In genomic region chr1:27885620-27886352, GRCh38 we compare ENCODE assay signal across 1 cellular context.
TF ChIP-seq lines count a peak whose summit lies in the region.

No MANE protein-coding gene starts in this region.

TF ChIP-seq in IMR-90, 13 proteins besides CTCF, POLR2A, EP300 and RAD21 (continued from another document):
- TF ChIP-seq MXI1 (IDR thresholded peaks at IDR 0.05; ENCODE audit: borderline replicate concordance, low read depth, low read length): no peak
- no peak for TF ChIP-seq BHLHE40 (IDR thresholded peaks at IDR 0.05; ENCODE audit: low read depth, low read length)
- TF ChIP-seq RFX5 (IDR thresholded peaks at IDR 0.05; ENCODE audit: low read depth, low read length): no peak
- TF ChIP-seq MAZ (IDR thresholded peaks at IDR 0.05; ENCODE audit: borderline replicate concordance, low read depth, low read length): no peak
- no peak for TF ChIP-seq MAFK (IDR thresholded peaks at IDR 0.05; ENCODE audit: low read depth, low read length)
